In the genomic region with DNA sequence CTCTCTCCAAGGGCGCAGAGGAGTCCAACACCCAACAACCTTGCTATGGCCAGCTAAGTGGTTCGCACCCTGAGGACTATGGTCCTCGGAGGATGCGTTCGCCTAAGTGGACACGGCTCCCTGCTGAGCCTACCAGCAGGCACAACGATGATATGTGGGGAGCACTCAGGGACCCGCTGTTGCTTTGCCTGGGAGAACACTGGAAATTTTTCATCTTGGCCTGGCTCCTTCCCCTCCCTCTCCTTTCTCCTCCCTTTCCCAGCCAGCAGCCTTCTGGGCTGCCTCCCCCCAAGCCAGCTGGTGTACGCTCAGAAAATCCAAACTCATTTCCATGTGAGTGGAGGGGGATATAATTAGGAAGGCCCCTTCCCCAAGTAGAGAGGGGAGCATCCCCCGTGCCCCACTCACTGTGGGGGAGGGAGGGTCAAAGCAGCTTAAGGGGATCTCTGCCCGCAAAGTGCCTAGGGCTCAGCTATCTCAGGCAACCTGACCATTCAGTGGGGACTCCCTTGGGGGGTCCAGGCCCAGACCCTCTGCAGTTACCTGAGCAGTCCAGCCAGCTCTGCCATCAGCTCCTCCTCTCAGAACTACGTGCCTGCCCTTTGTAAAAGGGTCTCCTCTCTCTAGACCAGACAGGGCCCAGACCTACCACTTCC, we compare ENCODE assay signal across 8 cellular contexts. TPM values are rescaled to one million over a fixed set of nuclear protein-coding genes. Genes with fewer than 3 reads are reported as not detected.
DNase-seq lines count a peak whose midpoint lies in the region; ATAC-seq, FAIRE-seq and TF ChIP-seq lines count a peak whose summit lies in the region.

No MANE protein-coding gene starts in this region.

- H3K4me3 ChIP-seq in MM.1S (ENCODE audit: low read length) (peak overlapping the region; percentile 56), endothelial cell of umbilical vein (replicated peaks in 1 of 3; ENCODE audit: insufficient read depth in 1 of 3, low read depth in 1 of 3, low read length in 3 of 3) (peak overlapping the region in 1 of 3 experiments; percentile 47), neutrophil (ENCODE audit: low read depth in 1 of 2, low read length in 1 of 2) (peak overlapping the region; percentile 68 to 75)

- DNase-seq in GM03348 (ENCODE audit: low spot score) (peak; percentile 54), MM.1S (no peak), endothelial cell of umbilical vein (ENCODE audit: low read depth, low spot score) (no peak), NOMO-1 (lab: John Stamatoyannopoulos, UW; ENCODE audit: unreplicated experiment in 2 of 2) (no peak), amniotic stem cell (lab: John Stamatoyannopoulos, UW) (no peak), SHP77 (lab: John Stamatoyannopoulos, UW) (no peak)

- intact Hi-C loops in endothelial cell of umbilical vein (cut with micrococcal nuclease) = no loop called here

- no peak for TF ChIP-seq POLR2A in endothelial cell of umbilical vein (IDR thresholded peaks at IDR 0.05; ENCODE audit: low read depth, low read length)
- no peak for TF ChIP-seq POLR2A in GM18505 (IDR thresholded peaks at IDR 0.05; ENCODE audit: borderline replicate concordance, extremely low read depth, insufficient read depth, insufficient read length)

- H3K27me3 ChIP-seq in MM.1S (replicated peaks; ENCODE audit: insufficient read depth, low read length) = no peaks in the 10 kb centered on the region
- H3K27me3 ChIP-seq in endothelial cell of umbilical vein (ENCODE audit: control insufficient read depth in 2 of 2, insufficient read depth in 2 of 2, low read length in 2 of 2) = peaks cover 26 to 30% of the 10 kb centered on the region in 2 experiments
- H3K27me3 ChIP-seq in neutrophil = peaks cover 71% of the 10 kb centered on the region

- CTCF ChIA-PET in endothelial cell of umbilical vein (lab: Charles Lee) = interaction anchor here (0.5 to 2.1 kb wide), 5 partner anchors 49 to 149 kb away, joined by 3 to 8 read pairs (median 5); no protein-coding TSS in a partner anchor

- H3K4me1 ChIP-seq in MM.1S (ENCODE audit: low read length) (peaks cover 22% of the 10 kb centered on the region), endothelial cell of umbilical vein (ENCODE audit: control insufficient read depth, extremely low read depth, insufficient read depth, low read length) (no peaks in the 10 kb centered on the region), neutrophil (ENCODE audit: control insufficient read depth in 1 of 2, insufficient read depth in 1 of 2, low read depth in 1 of 2, low read length in 1 of 2) (peaks cover 22 to 25% of the 10 kb centered on the region in 2 experiments)

- H3K9me2 ChIP-seq in MM.1S (replicated peaks; ENCODE audit: insufficient read depth, low read length) = no peaks in the 10 kb centered on the region

- dilution Hi-C loops in endothelial cell of umbilical vein (cut with MboI; ENCODE audit: extremely low pct_ligation_motif_present, low sequenced_read_pairs) = no loop called here

- H3K4me2 ChIP-seq in MM.1S (ENCODE audit: low read depth, low read length) = peak overlapping the region; percentile 96
- peak overlapping the region; percentile 47 for H3K4me2 ChIP-seq in endothelial cell of umbilical vein (ENCODE audit: insufficient read depth, low read length)

- peaks cover 38% of the 10 kb centered on the region for H3K79me2 ChIP-seq in MM.1S (ENCODE audit: low read length)
- H3K79me2 ChIP-seq in endothelial cell of umbilical vein (ENCODE audit: control insufficient read depth, insufficient read depth, low read length) = no peaks in the 10 kb centered on the region

- H3K27ac ChIP-seq in MM.1S (ENCODE audit: low read length) (peak overlapping the region; percentile 66), endothelial cell of umbilical vein (ENCODE audit: insufficient read depth, low read depth, low read length) (no peak overlapping the region), neutrophil (peak overlapping the region; percentile 37)

- H3K9ac ChIP-seq in MM.1S (ENCODE audit: low read length) (peak overlapping the region; percentile 60; the same call in 1 of the 2 replicates), endothelial cell of umbilical vein (replicated peaks; ENCODE audit: extremely low read depth, insufficient read depth, low read length) (no peak overlapping the region)

- H3K9me1 ChIP-seq in endothelial cell of umbilical vein (replicated peaks; ENCODE audit: control insufficient read depth, extremely low read depth, insufficient read depth, low read length) = no peaks in the 10 kb centered on the region

- POLR2A ChIA-PET in endothelial cell of umbilical vein (lab: Charles Lee) = no interaction called here

- peak overlapping the region; percentile 83 for H2AFZ ChIP-seq in MM.1S (ENCODE audit: low read length)
- H2AFZ ChIP-seq in endothelial cell of umbilical vein (ENCODE audit: low read depth, low read length) = peak overlapping the region; percentile 73

- TF ChIP-seq CTCF in MM.1S (IDR thresholded peaks at IDR 0.05; ENCODE audit: low read length) (no peak), endothelial cell of umbilical vein (IDR thresholded peaks at IDR 0.05; ENCODE audit: extremely low read depth in 1 of 2, insufficient read depth in 1 of 2, low read depth in 1 of 2, low read length in 2 of 2) (no peak), neutrophil (IDR thresholded peaks at IDR 0.05) (no peak)

- no peak for ATAC-seq in GM18505 (IDR thresholded peaks at IDR 0.05; ENCODE audit: unreplicated experiment)

- H3K9me3 ChIP-seq in MM.1S (replicated peaks; ENCODE audit: insufficient read depth, low read length) (no peaks in the 10 kb centered on the region), endothelial cell of umbilical vein (replicated peaks; ENCODE audit: control insufficient read depth, insufficient read depth, low read length) (no peaks in the 10 kb centered on the region), neutrophil (no peaks in the 10 kb centered on the region)

- no peaks in the 10 kb centered on the region for H4K20me1 ChIP-seq in MM.1S (ENCODE audit: insufficient read depth, low read length)
- H4K20me1 ChIP-seq in endothelial cell of umbilical vein (replicated peaks; ENCODE audit: control insufficient read depth, extremely low read depth, insufficient read depth, low read length) = no peaks in the 10 kb centered on the region

- peaks cover 2% of the 10 kb centered on the region; the same call in 1 of the 2 replicates for H3F3A ChIP-seq in MM.1S (ENCODE audit: insufficient read depth, low read length)

- BruUV-seq in endothelial cell of umbilical vein (replicated peaks; lab: Mats Ljungman, UMichigan) = no TSS peak

- no peak for FAIRE-seq in endothelial cell of umbilical vein (lab: Jason Lieb, UNC)

- no peaks in the 10 kb centered on the region for H3K36me3 ChIP-seq in MM.1S (replicated peaks; ENCODE audit: insufficient read depth, low read length)
- no peaks in the 10 kb centered on the region for H3K36me3 ChIP-seq in endothelial cell of umbilical vein (ENCODE audit: control insufficient read depth in 2 of 2, extremely low read depth in 1 of 2, insufficient read depth in 2 of 2, low read length in 2 of 2)
- no peaks in the 10 kb centered on the region for H3K36me3 ChIP-seq in neutrophil

TF ChIP-seq in endothelial cell of umbilical vein, 7 proteins besides CTCF, POLR2A, EP300 and RAD21:
- TF ChIP-seq GATA2 (IDR thresholded peaks at IDR 0.05; ENCODE audit: insufficient read depth, insufficient read length, low read depth, low read length) = no peak
- TF ChIP-seq FOS (IDR thresholded peaks at IDR 0.05; ENCODE audit: borderline replicate concordance, insufficient read depth, low read length) = no peak
- no peak for TF ChIP-seq POLR2AphosphoS5 (IDR thresholded peaks at IDR 0.05; ENCODE audit: insufficient read depth, low read depth, low read length)
- TF ChIP-seq EZH2 (IDR thresholded peaks at IDR 0.05; ENCODE audit: borderline replicate concordance, low read depth, low read length, severe bottlenecking) = no peak
- TF ChIP-seq JUN (IDR thresholded peaks at IDR 0.05; ENCODE audit: borderline replicate concordance, insufficient read depth, insufficient read length, low read depth) = no peak
- TF ChIP-seq, protein P1, sequence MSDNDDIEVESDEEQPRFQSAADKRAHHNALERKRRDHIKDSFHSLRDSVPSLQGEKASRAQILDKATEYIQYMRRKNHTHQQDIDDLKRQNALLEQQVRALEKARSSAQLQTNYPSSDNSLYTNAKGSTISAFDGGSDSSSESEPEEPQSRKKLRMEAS (IDR thresholded peaks at IDR 0.05; ENCODE audit: insufficient read depth, insufficient read length) = no peak
- TF ChIP-seq MYC (IDR thresholded peaks at IDR 0.05; ENCODE audit: low read depth, low read length) = no peak

RNA-seq across cellular contexts. Expression of a gene that starts 0.6 kb away (rescaled TPM):
- 1.3 and 1.7 TPM in 2 replicates for total RNA-seq in endothelial cell of umbilical vein
- 2.0 and 3.0 TPM in 2 replicates for polyA plus RNA-seq in endothelial cell of umbilical vein
- polyA plus RNA-seq in endothelial cell of umbilical vein (2011; cell fraction: cytosol; rRNA removed) = 1.3 and 1.7 TPM in 2 replicates
- polyA plus RNA-seq in endothelial cell of umbilical vein (2011; cell fraction: nucleus; rRNA removed) = 1.4 and 2.1 TPM in 2 replicates
- polyA plus RNA-seq in endothelial cell of umbilical vein (2012) = 0.84 and 1.8 TPM in 2 replicates
- polyA minus RNA-seq in endothelial cell of umbilical vein = 3.9 and 4.3 TPM in 2 replicates
- not detected for polyA minus RNA-seq in endothelial cell of umbilical vein (2011; cell fraction: cytosol; rRNA and poly(A)+ RNA removed)
- 0.34 and 2.2 TPM in 2 replicates for polyA minus RNA-seq in endothelial cell of umbilical vein (2011; cell fraction: nucleus; rRNA and poly(A)+ RNA removed)

RNA-seq across cellular contexts. Expression of a gene that starts 26.6 kb away (rescaled TPM):
- 31.9 and 32.8 TPM in 2 replicates for total RNA-seq in endothelial cell of umbilical vein
- 90.4 and 109 TPM in 2 replicates for polyA plus RNA-seq in endothelial cell of umbilical vein
- polyA plus RNA-seq in endothelial cell of umbilical vein (2011; cell fraction: cytosol; rRNA removed) = 56.6 and 59.3 TPM in 2 replicates
- polyA plus RNA-seq in endothelial cell of umbilical vein (2011; cell fraction: nucleus; rRNA removed) = 19.2 and 20.8 TPM in 2 replicates
- polyA plus RNA-seq in endothelial cell of umbilical vein (2012) = 31.1 and 31.8 TPM in 2 replicates
- polyA minus RNA-seq in endothelial cell of umbilical vein = 46.7 and 47.5 TPM in 2 replicates
- 54.8 TPM for polyA minus RNA-seq in endothelial cell of umbilical vein (2011; cell fraction: cytosol; rRNA and poly(A)+ RNA removed)
- polyA minus RNA-seq in endothelial cell of umbilical vein (2011; cell fraction: nucleus; rRNA and poly(A)+ RNA removed) = 7.1 and 12.1 TPM in 2 replicates
